8 cellular contexts compared by ENCODE assay signal in the genomic region with DNA sequence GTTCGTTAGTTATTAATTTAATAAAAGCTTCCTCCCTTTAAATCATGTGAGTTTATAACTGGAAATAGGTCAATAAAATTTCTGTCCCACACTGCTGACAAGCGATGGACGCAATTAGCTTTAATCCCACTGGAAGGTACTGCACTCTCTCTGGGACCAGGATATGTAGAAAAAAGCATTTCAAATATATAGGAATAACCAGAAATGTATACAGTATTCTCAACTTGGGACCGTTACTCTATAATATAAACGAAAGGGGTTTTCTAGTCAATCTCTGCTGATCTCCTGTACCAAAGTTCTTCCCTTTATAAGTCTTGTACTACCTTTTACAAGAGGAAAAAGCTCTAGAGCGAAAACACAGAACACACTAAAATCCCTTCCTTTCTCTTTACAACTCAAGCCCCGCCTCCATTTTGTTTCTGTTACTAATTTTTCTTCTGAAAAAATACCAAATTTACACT. TPM values are rescaled to one million over a fixed set of nuclear protein-coding genes. Genes with fewer than 3 reads are reported as not detected.
DNase-seq lines count a peak whose midpoint lies in the region; TF ChIP-seq lines count a peak whose summit lies in the region.

No MANE protein-coding gene starts in this region.

- H3K4me1 Mint-ChIP-seq in chondrocyte (ENCODE audit: low read depth) = peaks cover 15% of the 10 kb centered on the region

- peak overlapping the region; percentile 97 for H3K27ac ChIP-seq in epithelial cell of prostate

- no peaks in the 10 kb centered on the region for H3K36me3 Mint-ChIP-seq in chondrocyte (ENCODE audit: low read depth)

- no peak overlapping the region for H3K4me3 Mint-ChIP-seq in chondrocyte (ENCODE audit: unreplicated experiment)

- TF ChIP-seq CTCF in chondrocyte (IDR thresholded peaks at IDR 0.05) = no peak

- H3K9me3 Mint-ChIP-seq in chondrocyte (ENCODE audit: low read depth) = no peaks in the 10 kb centered on the region

- no peaks in the 10 kb centered on the region for H3K27me3 Mint-ChIP-seq in chondrocyte (ENCODE audit: low read depth)

- no peak overlapping the region for H3K27ac Mint-ChIP-seq in chondrocyte (ENCODE audit: unreplicated experiment)

- DNase-seq in DMS 273 (lab: John Stamatoyannopoulos, UW; ENCODE audit: unreplicated experiment) (peak; percentile 34), DMS 273 treated with DMSO at 0.1 percent for 48 hours (lab: John Stamatoyannopoulos, UW) (no peak), NOMO-1 treated with dmso at 0.1 percent for 144 hours (lab: John Stamatoyannopoulos, UW; ENCODE audit: unreplicated experiment) (peak; percentile 20), epithelial cell of prostate (ENCODE audit: low read depth, low spot score) (no peak), pons (ENCODE audit: low spot score) (peak; percentile 71), chondrocyte (ENCODE audit: low spot score) (no peak), amygdala (lab: John Stamatoyannopoulos, UW) (no peak)
- no peak for DNase-seq in activated T-cell treated with anti-CD3 and anti-CD28 coated beads, Interleukin-2, amount 50 U/mL, for 48 hours

RNA-seq across cellular contexts. Expression of gene USPL1, which starts 1.8 kb away (rescaled TPM):
- total RNA-seq in chondrocyte = 10.6 to 15.3 TPM (median 11.0 TPM) in 3 replicates

Comparison
In these comparisons a context has a peak if more than half of its experiments do, and no peak if none do; other contexts are left out.
1. DNase-seq: peak in DMS 273 (single experiment), NOMO-1 treated with dmso at 0.1 percent for 144 hours (single experiment) and pons (single experiment); none in DMS 273 treated with DMSO at 0.1 percent for 48 hours (single experiment), epithelial cell of prostate (single experiment), chondrocyte (single experiment), activated T-cell treated with anti-CD3 and anti-CD28 coated beads, Interleukin-2, amount 50 U/mL, for 48 hours (0 of 2) and amygdala (0 of 56).